ENCODE assay signal across 8 cellular contexts in the genomic region with DNA sequence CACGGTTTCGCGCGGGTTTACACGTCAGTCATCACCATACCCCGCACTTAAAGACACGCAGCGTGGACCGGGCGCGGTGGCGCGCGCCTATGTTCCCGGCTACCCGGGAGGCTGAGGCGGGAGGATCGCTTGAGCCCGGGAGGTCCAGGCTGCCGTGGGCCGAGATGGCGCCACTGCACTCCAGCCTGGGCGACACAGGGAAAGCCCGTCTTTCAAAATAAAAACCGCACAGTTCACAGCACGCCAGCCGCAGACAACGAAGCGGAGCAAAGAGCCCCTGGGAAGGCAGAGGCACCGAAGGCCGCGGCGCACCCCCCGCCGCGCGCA. TPM values are rescaled to one million over a fixed set of nuclear protein-coding genes. Genes with fewer than 3 reads are reported as not detected.
A peak's percentile ranks its signal among the peaks of the same experiment; 100 is the strongest.
DNase-seq lines count a peak whose midpoint lies in the region; ATAC-seq and TF ChIP-seq lines count a peak whose summit lies in the region.

No MANE protein-coding gene starts in this region.

- H3K4me2 ChIP-seq in DND-41 (ENCODE audit: insufficient read depth, low read length): peak overlapping the region; percentile 78

- H3K36me3 ChIP-seq in DND-41 (ENCODE audit: insufficient read depth, low read length) (peaks cover 69% of the 10 kb centered on the region), rectal smooth muscle tissue (ENCODE audit: control insufficient read depth, insufficient read depth, low read length) (peaks cover 8% of the 10 kb centered on the region)

- H3K9me3 Mint-ChIP-seq in HFFc6: no peaks in the 10 kb centered on the region

- H3K36me3 Mint-ChIP-seq in HFFc6 (ENCODE audit: low read depth): peaks cover 38% of the 10 kb centered on the region

- H3K4me1 ChIP-seq in DND-41 (ENCODE audit: insufficient read depth, low read length): peaks cover 46% of the 10 kb centered on the region
- H3K4me1 ChIP-seq in rectal smooth muscle tissue (ENCODE audit: control insufficient read depth, insufficient read depth, low read length): peaks cover 6% of the 10 kb centered on the region

- H2AFZ ChIP-seq in DND-41 (ENCODE audit: low read depth, low read length): peak overlapping the region; percentile 95

- H3K27ac Mint-ChIP-seq in HFFc6: peak overlapping the region; percentile 76

- no peaks in the 10 kb centered on the region for H3K9me3 ChIP-seq in DND-41 (ENCODE audit: insufficient read depth, low read length, severe bottlenecking)

- H4K20me1 ChIP-seq in DND-41 (ENCODE audit: insufficient read depth, low read length): peaks cover 11% of the 10 kb centered on the region; the same call in 1 of the 2 replicates

- H3K4me1 Mint-ChIP-seq in HFFc6 (ENCODE audit: low read depth): peaks cover 27% of the 10 kb centered on the region

- POLR2A ChIA-PET in GM10248 (lab: Yijun Ruan, JAX): interaction anchor here (0.8 to 1.5 kb wide), 3 partner anchors 12 to 16 kb away, joined by 8 to 12 read pairs (median 8); partner anchors contain the start of gene ING5

- ATAC-seq in DND-41 (ENCODE audit: insufficient read depth, low read depth): peak; percentile 11
- ATAC-seq in SK-N-SH treated with all-trans-retinoic acid at 6 μM for 48 hours: peak; percentile 15
- ATAC-seq in GM21360 (IDR thresholded peaks at IDR 0.05; ENCODE audit: unreplicated experiment): no peak

- H3K79me2 ChIP-seq in DND-41 (ENCODE audit: insufficient read depth, low read length): peaks cover 79% of the 10 kb centered on the region

- peak overlapping the region; percentile 70 to 100 for H3K4me3 ChIP-seq in DND-41 (ENCODE audit: low read depth in 1 of 2, low read length in 2 of 2)
- peak overlapping the region; percentile 83 for H3K4me3 ChIP-seq in fibroblast of mammary gland (ENCODE audit: control insufficient read depth, low read depth, low read length)
- H3K4me3 ChIP-seq in rectal smooth muscle tissue (ENCODE audit: low read length): peak overlapping the region; percentile 85

- peak overlapping the region; percentile 92 for H3K4me3 Mint-ChIP-seq in HFFc6

- H3K27me3 ChIP-seq in DND-41 (ENCODE audit: insufficient read depth, low read length, poor library complexity): no peaks in the 10 kb centered on the region
- H3K27me3 ChIP-seq in rectal smooth muscle tissue (ENCODE audit: control insufficient read depth, insufficient read depth, low read length): no peaks in the 10 kb centered on the region

- H3K27ac ChIP-seq in DND-41 (ENCODE audit: low read length): peak overlapping the region; percentile 91
- no peak overlapping the region for H3K27ac ChIP-seq in rectal smooth muscle tissue (ENCODE audit: low read depth, low read length)

- H3K9ac ChIP-seq in DND-41 (ENCODE audit: low read depth, low read length): peak overlapping the region; percentile 98
- H3K9ac ChIP-seq in rectal smooth muscle tissue (ENCODE audit: low read length): peak overlapping the region; percentile 19

- H3K27me3 Mint-ChIP-seq in HFFc6 (ENCODE audit: insufficient read depth): no peaks in the 10 kb centered on the region; the same call in 1 of the 2 replicates

- CTCF ChIA-PET in GM10248 (lab: Yijun Ruan, JAX): interaction anchor here (0.6 to 3.7 kb wide), 9 partner anchors 13 to 192 kb away, joined by 3 to 13 read pairs (median 3); no protein-coding TSS in a partner anchor

- no peak for DNase-seq in DND-41
- DNase-seq in HFFc6: no peak
- no peak for DNase-seq in fibroblast of mammary gland (ENCODE audit: low read depth)
- DNase-seq in NCI-H2107 (lab: John Stamatoyannopoulos, UW): no peak
- no peak for DNase-seq in GM10248 (ENCODE audit: extremely low spot score)

- TF ChIP-seq CTCF in DND-41 (IDR thresholded peaks at IDR 0.05; ENCODE audit: borderline replicate concordance, extremely low read depth, low read length, poor library complexity, severe bottlenecking) (no peak), HFFc6 (IDR thresholded peaks at IDR 0.05) (no peak), fibroblast of mammary gland (conservative IDR thresholded peaks at IDR 0.05; ENCODE audit: control insufficient read depth, insufficient read depth, low read depth, low read length) (no peak), GM10248 (IDR thresholded peaks at IDR 0.05; ENCODE audit: control extremely low read depth, extremely low read depth, low read depth, missing control alignments) (no peak)

TF ChIP-seq in SK-N-SH treated with all-trans-retinoic acid at 6 μM for 48 hours, 23 proteins besides CTCF, POLR2A, EP300 and RAD21:
- TF ChIP-seq RARB (CRISPR knock-in tag; IDR thresholded peaks at IDR 0.05) (no peak), SNAI2 (CRISPR knock-in tag; IDR thresholded peaks at IDR 0.05) (no peak), ZFP30 (CRISPR knock-in tag; IDR thresholded peaks at IDR 0.05) (no peak)

RNA-seq across cellular contexts. Expression of gene DTYMK, which starts 0.3 kb away (rescaled TPM):
- total RNA-seq in HFFc6 (2021; fragmentation: NEBNext Ultra II Directional; extraction: Animal tissue kit (Norgen Biotek cat#: 25700)): 10 to 100 TPM; 56.8 to 84.2 (median 76.1) TPM

RNA-seq across cellular contexts. Expression of gene ING5, which starts 15.6 kb away (rescaled TPM):
- 10 to 100 TPM; 18.7 to 20.0 (median 19.5) TPM for total RNA-seq in HFFc6 (2021; fragmentation: NEBNext Ultra II Directional; extraction: Animal tissue kit (Norgen Biotek cat#: 25700))

RNA-seq across cellular contexts. Expression of gene D2HGDH, which starts 48.1 kb away (rescaled TPM):
- 10 to 100 TPM; 14.0 to 21.6 (median 16.4) TPM for total RNA-seq in HFFc6 (2021; fragmentation: NEBNext Ultra II Directional; extraction: Animal tissue kit (Norgen Biotek cat#: 25700))

RNA-seq across cellular contexts. Expression of gene ATG4B, which starts 48.8 kb away (rescaled TPM):
- 10 to 100 TPM; 43.5 to 58.3 (median 51.9) TPM for total RNA-seq in HFFc6 (2021; fragmentation: NEBNext Ultra II Directional; extraction: Animal tissue kit (Norgen Biotek cat#: 25700))

RNA-seq across cellular contexts. Expression of gene THAP4, which starts 49.3 kb away (rescaled TPM):
- 10 to 100 TPM; 40.6 to 47.9 (median 43.0) TPM for total RNA-seq in HFFc6 (2021; fragmentation: NEBNext Ultra II Directional; extraction: Animal tissue kit (Norgen Biotek cat#: 25700))
